ENCODE assay signal across 18 cellular contexts in genomic region chr5:1139806-1140187, GRCh38. TPM values are rescaled to one million over a fixed set of nuclear protein-coding genes. Genes with fewer than 3 reads are reported as not detected.
DNase-seq lines count a peak whose midpoint lies in the region; ATAC-seq, FAIRE-seq and TF ChIP-seq lines count a peak whose summit lies in the region.
"Had no signal": no experiment of that assay in that cellular context is flagged by ENCODE, and none has a peak within 500 bp of the region (broad histone marks: within the 10 kb centered on the region; RNA-seq: fewer than 3 reads in every experiment).

No MANE protein-coding gene starts in this region.

- peaks cover 3% of the 10 kb centered on the region for H3K27me3 Mint-ChIP-seq in type B pancreatic cell
- H3K27me3 Mint-ChIP-seq in T-helper 2 cell treated with Interferon-gamma antibody and Interleukin-4, amounts not matched to agents 5 μg/mL and 100 μg/mL, for 36 hours (ENCODE audit: low read depth) = peaks cover 2% of the 10 kb centered on the region
- H3K27me3 Mint-ChIP-seq: activated naive CD8-positive, alpha-beta T cell treated with anti-CD3 and anti-CD28 coated beads for 36 hours had no signal

- H3K36me3 Mint-ChIP-seq in type B pancreatic cell = no peaks in the 10 kb centered on the region
- no peaks in the 10 kb centered on the region for H3K36me3 Mint-ChIP-seq in T-helper 2 cell treated with Interferon-gamma antibody and Interleukin-4, amounts not matched to agents 5 μg/mL and 100 μg/mL, for 36 hours (ENCODE audit: low read depth)
- H3K36me3 Mint-ChIP-seq: activated naive CD8-positive, alpha-beta T cell treated with anti-CD3 and anti-CD28 coated beads for 36 hours; brain; CD14-positive monocyte; natural killer cell treated with Interleukin-12 subunit alpha and Interleukin-12 subunit beta and Interleukin-15 and Interleukin-18, amount 100 ng/mL, for 72 hours had no signal

- no peak overlapping the region for H3K27ac Mint-ChIP-seq in type B pancreatic cell
- H3K27ac Mint-ChIP-seq in T-helper 2 cell treated with Interferon-gamma antibody and Interleukin-4, amounts not matched to agents 5 μg/mL and 100 μg/mL, for 36 hours = no peak overlapping the region
- H3K27ac Mint-ChIP-seq: activated CD4-positive, alpha-beta T cell treated with anti-CD3 and anti-CD28 coated beads for 36 hours; activated naive CD8-positive, alpha-beta T cell treated with anti-CD3 and anti-CD28 coated beads for 36 hours; CD14-positive monocyte; natural killer cell treated with Interleukin-12 subunit alpha and Interleukin-12 subunit beta and Interleukin-15 and Interleukin-18, amount 100 ng/mL, for 72 hours had no signal

- peaks cover 2% of the 10 kb centered on the region for H3K27me3 ChIP-seq in bronchial epithelial cell (ENCODE audit: control insufficient read depth, insufficient read depth, low read length)

- H3K4me3 ChIP-seq in bronchial epithelial cell (ENCODE audit: low read depth, low read length) = no peak overlapping the region
- H3K4me3 ChIP-seq: skin epidermis had no signal

- H3K4me3 Mint-ChIP-seq in type B pancreatic cell = no peak overlapping the region
- H3K4me3 Mint-ChIP-seq in T-helper 2 cell treated with Interferon-gamma antibody and Interleukin-4, amounts not matched to agents 5 μg/mL and 100 μg/mL, for 36 hours = no peak overlapping the region
- H3K4me3 Mint-ChIP-seq: activated CD4-positive, alpha-beta T cell treated with anti-CD3 and anti-CD28 coated beads for 36 hours; activated naive CD8-positive, alpha-beta T cell treated with anti-CD3 and anti-CD28 coated beads for 36 hours; activated T-helper 1 cell treated with anti-CD3 and anti-CD28 coated beads, Interleukin-12 subunit alpha, Interleukin-12 subunit beta, Interleukin-2, Interleukin-4 antibody, amounts not matched to agents 30 ng/mL and 10 ng/mL and 1 ng/mL, durations not matched to agents 14 hours and 24 hours and 36 hours; brain; CD14-positive monocyte; natural killer cell treated with Interleukin-12 subunit alpha and Interleukin-12 subunit beta and Interleukin-15 and Interleukin-18, amount 100 ng/mL, for 72 hours had no signal

- no peaks in the 10 kb centered on the region for H3K36me3 ChIP-seq in bronchial epithelial cell (ENCODE audit: control insufficient read depth, insufficient read depth, low read length)

- peaks cover 18% of the 10 kb centered on the region for H3K4me1 Mint-ChIP-seq in type B pancreatic cell (ENCODE audit: unreplicated experiment)
- peaks cover 10% of the 10 kb centered on the region for H3K4me1 Mint-ChIP-seq in T-helper 2 cell treated with Interferon-gamma antibody and Interleukin-4, amounts not matched to agents 5 μg/mL and 100 μg/mL, for 36 hours (ENCODE audit: low read depth)

- DNase-seq in A172 (ENCODE audit: low spot score) = peak; percentile 70
- peak; percentile 47 for DNase-seq in M059J (ENCODE audit: low read depth)
- peak; percentile 66 for DNase-seq in bronchial epithelial cell (ENCODE audit: low read depth)
- no peak for DNase-seq in type B pancreatic cell (ENCODE audit: extremely low spot score, unreplicated experiment)
- DNase-seq in AG20443 (ENCODE audit: low spot score) = no peak
- DNase-seq in T-helper 2 cell treated with Interferon-gamma antibody and Interleukin-4, amounts not matched to agents 5 μg/mL and 100 μg/mL, for 36 hours (ENCODE audit: low spot score) = no peak
- DNase-seq: cortex of kidney, NCI-H446 had no signal

- H3K9me3 Mint-ChIP-seq in type B pancreatic cell = no peaks in the 10 kb centered on the region
- no peaks in the 10 kb centered on the region for H3K9me3 Mint-ChIP-seq in T-helper 2 cell treated with Interferon-gamma antibody and Interleukin-4, amounts not matched to agents 5 μg/mL and 100 μg/mL, for 36 hours
- H3K9me3 Mint-ChIP-seq: activated naive CD8-positive, alpha-beta T cell treated with anti-CD3 and anti-CD28 coated beads for 36 hours; activated T-helper 1 cell treated with anti-CD3 and anti-CD28 coated beads, Interleukin-12 subunit alpha, Interleukin-12 subunit beta, Interleukin-2, Interleukin-4 antibody, amounts not matched to agents 30 ng/mL and 10 ng/mL and 1 ng/mL, durations not matched to agents 14 hours and 24 hours and 36 hours; natural killer cell treated with Interleukin-12 subunit alpha and Interleukin-12 subunit beta and Interleukin-15 and Interleukin-18, amount 100 ng/mL, for 72 hours had no signal

- ATAC-seq in GM21360 (IDR thresholded peaks at IDR 0.05; ENCODE audit: unreplicated experiment) (peak; percentile 1), HG02610 (IDR thresholded peaks at IDR 0.05; ENCODE audit: unreplicated experiment) (no peak)

- no peak for FAIRE-seq in bronchial epithelial cell (lab: Jason Lieb, UNC)
- FAIRE-seq: endothelial cell of umbilical vein had no signal

- TF ChIP-seq CTCF in bronchial epithelial cell (IDR thresholded peaks at IDR 0.05; ENCODE audit: insufficient read depth, low read length, severe bottlenecking) = no peak
- TF ChIP-seq CTCF in type B pancreatic cell (conservative IDR thresholded peaks at IDR 0.05) = no peak

RNA-seq across cellular contexts. Expression of gene SLC12A7, which starts 27.9 kb away (rescaled TPM):
- 8.5 and 10.2 TPM in 2 replicates for total RNA-seq in A172 (2014; rRNA removed; shearing (Covaris generic))
- 6.9 and 14.2 TPM in 2 replicates for total RNA-seq in M059J (2014; rRNA removed; shearing (Covaris generic))
- total RNA-seq in bronchial epithelial cell (10.3 and 14.5 TPM in 2 replicates), type B pancreatic cell (ENCODE audit: low replicate concordance) (44.7 and 57.6 TPM in 2 replicates)

Comparison
In these comparisons a context has a peak if more than half of its experiments do, and no peak if none do; other contexts are left out.
1. DNase-seq: peak in A172 (single experiment), M059J (single experiment) and bronchial epithelial cell (single experiment); none in type B pancreatic cell (single experiment), AG20443 (single experiment) and T-helper 2 cell treated with Interferon-gamma antibody and Interleukin-4, amounts not matched to agents 5 μg/mL and 100 μg/mL, for 36 hours (single experiment).